Comparison of ENCODE assay signal across 8 cellular contexts in the genomic region with DNA sequence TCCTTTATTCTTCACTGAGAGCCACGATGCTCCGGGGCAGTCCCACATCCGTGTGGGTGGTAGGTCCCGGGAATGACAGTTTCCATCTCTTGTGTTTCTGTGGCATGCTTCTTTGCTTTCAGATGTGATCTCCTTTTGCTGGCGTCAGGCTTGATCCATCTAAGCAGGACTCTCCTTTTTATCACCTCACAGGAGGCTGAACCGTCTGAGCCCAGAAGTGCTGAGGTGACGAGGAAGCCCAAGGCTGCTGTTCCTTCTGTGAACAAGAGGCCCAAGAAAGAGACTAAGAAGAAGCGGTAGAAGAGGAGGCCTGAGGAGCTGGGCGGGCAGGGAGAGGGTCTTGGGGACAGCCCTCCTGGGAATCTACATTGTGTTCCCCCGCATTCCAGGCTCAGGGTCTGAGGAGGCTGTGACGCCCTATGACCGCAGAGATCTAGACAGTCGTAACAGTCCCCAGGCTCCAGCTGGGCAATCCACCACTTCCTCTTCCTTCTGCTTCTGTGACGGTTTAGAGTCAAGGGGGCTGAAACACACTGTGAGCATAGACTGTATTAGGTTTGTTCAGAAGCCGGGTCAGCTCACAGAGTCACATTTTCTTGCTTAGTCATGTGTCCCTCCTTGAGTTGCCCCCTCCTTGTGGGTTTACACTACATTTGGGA. TPM values are rescaled to one million over a fixed set of nuclear protein-coding genes. Genes with fewer than 3 reads are reported as not detected.
DNase-seq lines count a peak whose midpoint lies in the region; ATAC-seq, FAIRE-seq and TF ChIP-seq lines count a peak whose summit lies in the region.

No MANE protein-coding gene starts in this region.

- peaks cover 7% of the 10 kb centered on the region for H3K36me3 Mint-ChIP-seq in effector memory CD8-positive, alpha-beta T cell (ENCODE audit: insufficient read depth)
- H3K36me3 Mint-ChIP-seq in stimulated activated naive B cell treated with anti-CD40 and anti-IgM and Interleukin-4, amounts not matched to agents 10 μg/mL and 1 μg/mL and 100 μg/mL, for 72 hours, result peaks cover 38 to 65% of the 10 kb centered on the region in 2 donors

- peak; percentile 73 for ATAC-seq in GM21786 (IDR thresholded peaks at IDR 0.05; ENCODE audit: unreplicated experiment)
- ATAC-seq in effector memory CD8-positive, alpha-beta T cell (replicated peaks), result peak; percentile 91
- peak; percentile 97 for ATAC-seq in stimulated activated naive B cell treated with anti-CD40 and anti-IgM and Interleukin-4, amounts not matched to agents 10 μg/mL and 1 μg/mL and 100 μg/mL, for 72 hours (replicated peaks)

- H3K4me1 Mint-ChIP-seq in effector memory CD8-positive, alpha-beta T cell (ENCODE audit: low read depth in 2 of 2), result peaks cover 28 to 36% of the 10 kb centered on the region in 2 donors
- H3K4me1 Mint-ChIP-seq in stimulated activated naive B cell treated with anti-CD40 and anti-IgM and Interleukin-4, amounts not matched to agents 10 μg/mL and 1 μg/mL and 100 μg/mL, for 72 hours, result peaks cover 48 to 66% of the 10 kb centered on the region in 2 donors

- 0 out of 2 replicates have a peak, but pooled peaks have one; percentile 28 for TF ChIP-seq POLR2A in GM12891 (IDR thresholded peaks at IDR 0.05; ENCODE audit: low read depth, low read length)

- peak overlapping the region; percentile 90 to 95 for H3K27ac Mint-ChIP-seq in effector memory CD8-positive, alpha-beta T cell
- peak overlapping the region; percentile 95 for H3K27ac Mint-ChIP-seq in stimulated activated naive B cell treated with anti-CD40 and anti-IgM and Interleukin-4, amounts not matched to agents 10 μg/mL and 1 μg/mL and 100 μg/mL, for 72 hours

- H3K4me3 Mint-ChIP-seq in effector memory CD8-positive, alpha-beta T cell, result no peak overlapping the region
- H3K4me3 Mint-ChIP-seq in stimulated activated naive B cell treated with anti-CD40 and anti-IgM and Interleukin-4, amounts not matched to agents 10 μg/mL and 1 μg/mL and 100 μg/mL, for 72 hours, result peak overlapping the region; percentile 33 to 36

- FAIRE-seq in GM12891 (lab: Jason Lieb, UNC), result no peak

- DNase-seq in GM12891 (ENCODE audit: insufficient read length, low spot score) (peak; percentile 63), NCI-H345 (lab: John Stamatoyannopoulos, UW) (peak; percentile 52), SK-N-DZ (ENCODE audit: low spot score) (no peak), SW 1271 (lab: John Stamatoyannopoulos, UW) (no peak), ecto neural progenitor cell (ENCODE audit: low spot score) (no peak)
- DNase-seq in effector memory CD8-positive, alpha-beta T cell, result peak; percentile 7 to 14 (median 10)
- DNase-seq in stimulated activated naive B cell treated with anti-CD40 and anti-IgM and Interleukin-4, amounts not matched to agents 10 μg/mL and 1 μg/mL and 100 μg/mL, for 72 hours, result peak; percentile 69

- no peaks in the 10 kb centered on the region for H3K27me3 Mint-ChIP-seq in effector memory CD8-positive, alpha-beta T cell
- H3K27me3 Mint-ChIP-seq in stimulated activated naive B cell treated with anti-CD40 and anti-IgM and Interleukin-4, amounts not matched to agents 10 μg/mL and 1 μg/mL and 100 μg/mL, for 72 hours, result no peaks in the 10 kb centered on the region

- no peaks in the 10 kb centered on the region for H3K9me3 Mint-ChIP-seq in effector memory CD8-positive, alpha-beta T cell
- no peaks in the 10 kb centered on the region for H3K9me3 Mint-ChIP-seq in stimulated activated naive B cell treated with anti-CD40 and anti-IgM and Interleukin-4, amounts not matched to agents 10 μg/mL and 1 μg/mL and 100 μg/mL, for 72 hours

TF ChIP-seq in GM12891, 5 proteins besides CTCF, POLR2A, EP300 and RAD21:
- TF ChIP-seq TAF1 (IDR thresholded peaks at IDR 0.05; ENCODE audit: low read depth, low read length), result no peak
- peak; percentile 95 for TF ChIP-seq SPI1 (IDR thresholded peaks at IDR 0.05; ENCODE audit: low read depth, low read length)
TF ChIP-seq in GM12891: peak in this region for 1.

RNA-seq across cellular contexts. Expression of gene MANBAL, which starts 26.8 kb away (rescaled TPM):
- polyA plus RNA-seq in GM12891 (2012; ENCODE audit: low read depth, missing spikeins), result 17.5 TPM
- polyA plus RNA-seq in SK-N-DZ (2014; cell fraction: cytosol; rRNA removed), result 25.2 and 27.4 TPM in 2 replicates
- 11.9 and 19.2 TPM in 2 replicates for polyA plus RNA-seq in SK-N-DZ (2014; cell fraction: nucleus; rRNA removed)

RNA-seq across cellular contexts. Expression of gene SRC, which starts 29.7 kb away (rescaled TPM):
- 24.6 TPM for polyA plus RNA-seq in GM12891 (2012; ENCODE audit: low read depth, missing spikeins)
- polyA plus RNA-seq in SK-N-DZ (2014; cell fraction: cytosol; rRNA removed), result 43.8 and 54.5 TPM in 2 replicates
- polyA plus RNA-seq in SK-N-DZ (2014; cell fraction: nucleus; rRNA removed), result 68.7 and 96.4 TPM in 2 replicates

RNA-seq across cellular contexts. Expression of gene GHRH, which starts 54.6 kb away (rescaled TPM):
- not detected for polyA plus RNA-seq in GM12891 (2012; ENCODE audit: low read depth, missing spikeins)
- 0.61 and 0.78 TPM in 2 replicates for polyA plus RNA-seq in SK-N-DZ (2014; cell fraction: cytosol; rRNA removed)
- 1.4 TPM in 1 of 2 replicates, not detected in the other for polyA plus RNA-seq in SK-N-DZ (2014; cell fraction: nucleus; rRNA removed)

Comparison
In these comparisons a context has a peak if more than half of its experiments do, and no peak if none do; other contexts are left out.
1. DNase-seq: peak in GM12891 (single experiment), NCI-H345 (single experiment), effector memory CD8-positive, alpha-beta T cell (3 of 3) and stimulated activated naive B cell treated with anti-CD40 and anti-IgM and Interleukin-4, amounts not matched to agents 10 μg/mL and 1 μg/mL and 100 μg/mL, for 72 hours (single experiment); none in SK-N-DZ (single experiment), SW 1271 (0 of 2) and ecto neural progenitor cell (single experiment).
2. H3K4me3 Mint-ChIP-seq: peak in stimulated activated naive B cell treated with anti-CD40 and anti-IgM and Interleukin-4, amounts not matched to agents 10 μg/mL and 1 μg/mL and 100 μg/mL, for 72 hours (2 of 2); none in effector memory CD8-positive, alpha-beta T cell (0 of 2).
3. Peak in every context shown above with its lines, with median percentiles within 50 percentile points of each other: ATAC-seq.